In genomic region chr20:38725959-38726848, GRCh38 we compare ENCODE assay signal across 9 cellular contexts. TPM values are rescaled to one million over a fixed set of nuclear protein-coding genes. Genes with fewer than 3 reads are reported as not detected.
DNase-seq lines count a peak whose midpoint lies in the region; ATAC-seq and TF ChIP-seq lines count a peak whose summit lies in the region.
"Had no signal": no experiment of that assay in that cellular context is flagged by ENCODE, and none has a peak within 500 bp of the region (broad histone marks: within the 10 kb centered on the region; RNA-seq: fewer than 3 reads in every experiment).

No MANE protein-coding gene starts in this region.

- no peak overlapping the region for H3K4me3 ChIP-seq in transverse colon

- WGBS in transverse colon (ENCODE audit: low coverage in 1 of 2), 2 donors: 27 to 37% methylated on average over 10 to 40 of the region's 49 CpGs

- no peaks in the 10 kb centered on the region for H3K9me3 ChIP-seq in transverse colon

- no peak for TF ChIP-seq POLR2A in transverse colon (IDR thresholded peaks at IDR 0.05)

- peak in 2 of 5 experiments; percentile 10 to 24 for TF ChIP-seq CTCF in transverse colon (IDR thresholded peaks at IDR 0.05)

- peaks cover 100% of the 10 kb centered on the region for H3K27me3 ChIP-seq in transverse colon

- DNase-seq in G401 (ENCODE audit: low spot score): peak; percentile 46
- peak; percentile 38 for DNase-seq in NCI-H1694 (lab: John Stamatoyannopoulos, UW)
- peak; percentile 50 for DNase-seq in activated naive CD4-positive, alpha-beta T cell treated with Interleukin-2 at 50 U/mL for 16 hours
- DNase-seq in iPS-NIHi11 (ENCODE audit: low spot score): peak; percentile 84
- DNase-seq in transverse colon: peak; percentile 29
- DNase-seq in middle frontal gyrus (ENCODE audit: extremely low spot score, low spot score): no peak
- DNase-seq in HK-2 (ENCODE audit: unreplicated experiment): no peak

- H3K4me1 ChIP-seq in transverse colon: peaks cover 1 to 18% (median 12%) of the 10 kb centered on the region in 4 donors

- intact Hi-C loops in transverse colon (cut with DNase I; ENCODE audit: low total_unique reads): no loop called here

- in situ Hi-C loops in G401 (cut with HindIII; ENCODE audit: low sequenced_read_pairs) (no loop called here), transverse colon (cut with MboI; ENCODE audit: low pct_ligation_motif_present in 1 of 4, low pct_unique_long_range_greater_than_20kb in 1 of 4, low sequenced_read_pairs in 3 of 4) (no loop called here)

- H3K27ac ChIP-seq in transverse colon: no peak overlapping the region

- ATAC-seq in GM19023 (IDR thresholded peaks at IDR 0.05; ENCODE audit: unreplicated experiment): no peak

- TF ChIP-seq EP300 in transverse colon (IDR thresholded peaks at IDR 0.05; ENCODE audit: low read depth): no peak

- no peaks in the 10 kb centered on the region for H3K36me3 ChIP-seq in transverse colon

RNA-seq across cellular contexts. Expression of gene SLC32A1, which starts 1.9 kb away (rescaled TPM):
- not detected in 2 replicates for total RNA-seq in G401 (2014; rRNA removed; shearing (Covaris generic))
- not detected for total RNA-seq in transverse colon
- total RNA-seq: T-cell had no signal

RNA-seq across cellular contexts. Expression of gene ACTR5, which starts 22.1 kb away (rescaled TPM):
- total RNA-seq in G401 (2014; rRNA removed; shearing (Covaris generic)): 10.9 and 28.1 TPM in 2 replicates
- total RNA-seq in transverse colon: 10 to 100 TPM in 3 of 4 donors, 1 to 10 TPM in 1; 7.2 to 21.3 (median 11.4) TPM

Comparison
In these comparisons a context has a peak if more than half of its experiments do, and no peak if none do; other contexts are left out.
1. DNase-seq: peak in G401 (single experiment), NCI-H1694 (single experiment), activated naive CD4-positive, alpha-beta T cell treated with Interleukin-2 at 50 U/mL for 16 hours (single experiment), iPS-NIHi11 (single experiment) and transverse colon (single experiment); none in middle frontal gyrus (single experiment) and HK-2 (single experiment).